Comparison of ENCODE assay signal across 24 cellular contexts in genomic region chr18:47604041-47604440, GRCh38.
"Had no signal": no experiment of that assay in that cellular context is flagged by ENCODE, and none has a peak within 500 bp of the region (broad histone marks: within the 10 kb centered on the region; RNA-seq: fewer than 3 reads in every experiment).

No MANE protein-coding gene starts in this region.

- H3K27ac Mint-ChIP-seq: activated B cell treated with CpG ODN at 0.5 μM for 24 hours; activated CD8-positive, alpha-beta memory T cell treated with anti-CD3 and anti-CD28 coated beads, Interleukin-2, amount 10 ng/mL, durations not matched to agents 7 days and 5 days; activated CD8-positive, alpha-beta T cell treated with anti-CD3 and anti-CD28 coated beads, Interleukin-2, amount 10 ng/mL, durations not matched to agents 7 days and 5 days; activated naive CD4-positive, alpha-beta T cell treated with anti-CD3 and anti-CD28 coated beads, Interleukin-2, amount 50 U/mL, for 24 hours; activated naive CD8-positive, alpha-beta T cell treated with anti-CD3 and anti-CD28 coated beads, Interleukin-2, amount 50 U/mL, for 24 hours; activated T-helper 2 cell treated with anti-CD3 and anti-CD28 coated beads, Interferon-gamma antibody, Interleukin-2, Interleukin-4, amounts not matched to agents 10 μg/mL and 5 μg/mL and 100 μg/mL, durations not matched to agents 14 hours and 24 hours and 36 hours; dendritic cell treated with granulocyte-macrophage colony-stimulating factor and Interleukin-4, amounts not matched to agents 40 ng/mL and 50 ng/mL, for 4 days; endodermal cell; natural killer cell treated with Interleukin-12 subunit alpha and Interleukin-12 subunit beta and Interleukin-15 and Interleukin-18, amount 100 ng/mL, for 72 hours; progenitor cell of endocrine pancreas had no signal

- DNase-seq: activated B cell treated with CpG ODN at 0.5 μM for 24 hours; activated CD8-positive, alpha-beta memory T cell treated with anti-CD3 and anti-CD28 coated beads, Interleukin-2, amount 10 ng/mL, durations not matched to agents 7 days and 5 days; activated CD8-positive, alpha-beta T cell treated with anti-CD3 and anti-CD28 coated beads, Interleukin-2, amount 10 ng/mL, durations not matched to agents 7 days and 5 days; activated naive CD8-positive, alpha-beta T cell treated with anti-CD3 and anti-CD28 coated beads, Interleukin-2, amount 50 U/mL, for 24 hours; activated T-cell treated with anti-CD3 and anti-CD28 coated beads, Interleukin-2, amount 50 U/mL, for 48 hours; central memory CD4-positive, alpha-beta T cell; endodermal cell; esophagus squamous epithelium; foreskin melanocyte; heart right ventricle; left lung; lower lobe of right lung; mesendoderm; mucosa of descending colon; right lobe of liver; stimulated activated CD4-positive, alpha-beta T cell treated with anti-CD3 and anti-CD28 coated beads, Interleukin-2, amount 100 ng/mL, for 48 hours; stimulated activated naive CD4-positive, alpha-beta T cell treated with Interleukin-2 at 50 U/mL for 16 hours; trophoblast cell; uterus had no signal

- H3K27me3 ChIP-seq: esophagus squamous epithelium, left lung, right lobe of liver, uterus had no signal

- H3K4me1 ChIP-seq: esophagus squamous epithelium, heart right ventricle, left lung, lower lobe of right lung, right lobe of liver, uterus had no signal

- H3K36me3 Mint-ChIP-seq: activated CD8-positive, alpha-beta memory T cell treated with anti-CD3 and anti-CD28 coated beads, Interleukin-2, amount 10 ng/mL, durations not matched to agents 7 days and 5 days; activated naive CD4-positive, alpha-beta T cell treated with anti-CD3 and anti-CD28 coated beads, Interleukin-2, amount 50 U/mL, for 24 hours had no signal

- H3K9me3 Mint-ChIP-seq: activated B cell treated with CpG ODN at 0.5 μM for 24 hours; activated naive CD4-positive, alpha-beta T cell treated with anti-CD3 and anti-CD28 coated beads, Interleukin-2, amount 50 U/mL, for 24 hours; activated naive CD8-positive, alpha-beta T cell treated with anti-CD3 and anti-CD28 coated beads, Interleukin-2, amount 50 U/mL, for 24 hours; activated T-helper 2 cell treated with anti-CD3 and anti-CD28 coated beads, Interferon-gamma antibody, Interleukin-2, Interleukin-4, amounts not matched to agents 10 μg/mL and 5 μg/mL and 100 μg/mL, durations not matched to agents 14 hours and 24 hours and 36 hours; dendritic cell treated with granulocyte-macrophage colony-stimulating factor and Interleukin-4, amounts not matched to agents 40 ng/mL and 50 ng/mL, for 4 days; natural killer cell treated with Interleukin-12 subunit alpha and Interleukin-12 subunit beta and Interleukin-15 and Interleukin-18, amount 100 ng/mL, for 72 hours had no signal

- H3K4me1 Mint-ChIP-seq: activated B cell treated with CpG ODN at 0.5 μM for 24 hours; activated CD8-positive, alpha-beta memory T cell treated with anti-CD3 and anti-CD28 coated beads, Interleukin-2, amount 10 ng/mL, durations not matched to agents 7 days and 5 days; activated naive CD4-positive, alpha-beta T cell treated with anti-CD3 and anti-CD28 coated beads, Interleukin-2, amount 50 U/mL, for 24 hours; activated naive CD8-positive, alpha-beta T cell treated with anti-CD3 and anti-CD28 coated beads, Interleukin-2, amount 50 U/mL, for 24 hours had no signal

- H3K27me3 Mint-ChIP-seq: dendritic cell treated with granulocyte-macrophage colony-stimulating factor and Interleukin-4, amounts not matched to agents 40 ng/mL and 50 ng/mL, for 4 days had no signal

- H3K36me3 ChIP-seq: esophagus squamous epithelium, heart right ventricle, left lung, lower lobe of right lung, right lobe of liver, uterus had no signal

- H3K4me3 ChIP-seq: esophagus squamous epithelium, heart right ventricle, left lung, lower lobe of right lung, mucosa of descending colon, right lobe of liver, uterus had no signal

- H3K27ac ChIP-seq: esophagus squamous epithelium, heart right ventricle, left lung, lower lobe of right lung, right lobe of liver, uterus had no signal

- H3K9me3 ChIP-seq: esophagus squamous epithelium, heart right ventricle, left lung, lower lobe of right lung, mucosa of descending colon, right lobe of liver, uterus had no signal

- H3K4me3 Mint-ChIP-seq: activated B cell treated with CpG ODN at 0.5 μM for 24 hours; activated CD8-positive, alpha-beta memory T cell treated with anti-CD3 and anti-CD28 coated beads, Interleukin-2, amount 10 ng/mL, durations not matched to agents 7 days and 5 days; activated CD8-positive, alpha-beta T cell treated with anti-CD3 and anti-CD28 coated beads, Interleukin-2, amount 10 ng/mL, durations not matched to agents 7 days and 5 days; activated naive CD4-positive, alpha-beta T cell treated with anti-CD3 and anti-CD28 coated beads, Interleukin-2, amount 50 U/mL, for 24 hours; activated naive CD8-positive, alpha-beta T cell treated with anti-CD3 and anti-CD28 coated beads, Interleukin-2, amount 50 U/mL, for 24 hours; dendritic cell treated with granulocyte-macrophage colony-stimulating factor and Interleukin-4, amounts not matched to agents 40 ng/mL and 50 ng/mL, for 4 days; endodermal cell; natural killer cell treated with Interleukin-12 subunit alpha and Interleukin-12 subunit beta and Interleukin-15 and Interleukin-18, amount 100 ng/mL, for 72 hours had no signal
